In the genomic region with DNA sequence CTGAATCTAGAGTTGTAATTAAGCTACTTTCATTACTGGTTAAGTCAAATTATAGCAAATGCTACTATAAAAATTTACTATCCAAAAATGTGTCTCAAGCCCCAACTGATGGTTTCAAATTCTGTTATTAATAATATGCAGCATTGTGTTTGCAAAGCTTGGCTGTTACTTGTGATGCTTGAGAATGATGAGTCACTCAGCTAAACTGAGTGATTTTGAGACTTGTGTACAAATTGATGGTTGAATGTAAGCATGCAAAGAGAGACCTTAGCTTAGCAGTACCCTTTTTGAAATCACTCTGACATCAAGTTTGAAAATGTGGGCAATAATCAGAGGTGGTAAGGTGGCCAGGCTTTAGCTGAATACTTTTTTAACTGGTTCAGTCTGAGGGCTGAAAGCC, we compare ENCODE assay signal across 10 cellular contexts. TPM values are rescaled to one million over a fixed set of nuclear protein-coding genes. Genes with fewer than 3 reads are reported as not detected.
DNase-seq lines count a peak whose midpoint lies in the region; ATAC-seq and TF ChIP-seq lines count a peak whose summit lies in the region.
"Had no signal": no experiment of that assay in that cellular context is flagged by ENCODE, and none has a peak within 500 bp of the region (broad histone marks: within the 10 kb centered on the region; RNA-seq: fewer than 3 reads in every experiment).

No MANE protein-coding gene starts in this region.

- TF ChIP-seq CTCF in fibroblast of the aortic adventitia (IDR thresholded peaks at IDR 0.05; ENCODE audit: insufficient read depth, low read length) (no peak), suprapubic skin (IDR thresholded peaks at IDR 0.05) (no peak), esophagus muscularis mucosa (IDR thresholded peaks at IDR 0.05) (no peak)

- H3K27ac ChIP-seq in suprapubic skin: no peak overlapping the region
- H3K27ac ChIP-seq in esophagus muscularis mucosa (replicated peaks in 1 of 4): no peak overlapping the region
- no peak overlapping the region for H3K27ac ChIP-seq in aorta (ENCODE audit: low read depth in 1 of 2, low read length in 2 of 2)

- H3K9me3 ChIP-seq in suprapubic skin (no peaks in the 10 kb centered on the region), esophagus muscularis mucosa (no peaks in the 10 kb centered on the region), aorta (ENCODE audit: control insufficient read depth, low read length) (no peaks in the 10 kb centered on the region)

- H3K36me3 ChIP-seq in suprapubic skin (peaks cover 41% of the 10 kb centered on the region), esophagus muscularis mucosa (peaks cover 13 to 46% (median 26%) of the 10 kb centered on the region in 4 donors), aorta (ENCODE audit: control insufficient read depth in 1 of 2, insufficient read depth in 2 of 2, low read length in 1 of 2) (no peaks in the 10 kb centered on the region)

- no peak for TF ChIP-seq EP300 in suprapubic skin (IDR thresholded peaks at IDR 0.05)
- TF ChIP-seq EP300 in esophagus muscularis mucosa (IDR thresholded peaks at IDR 0.05): no peak

- DNase-seq in fibroblast of the aortic adventitia (ENCODE audit: low read depth) (peak; percentile 30), suprapubic skin (ENCODE audit: low spot score in 2 of 2) (no peak), esophagus muscularis mucosa (ENCODE audit: extremely low spot score) (no peak), NCI-H187 treated with DMSO at 0.1 percent for 48 hours (lab: John Stamatoyannopoulos, UW) (no peak), aorta (no peak)
- DNase-seq: NCI-H2171 treated with DMSO at 0.1 percent for 48 hours had no signal

- no peaks in the 10 kb centered on the region for H3K4me1 ChIP-seq in suprapubic skin
- no peaks in the 10 kb centered on the region for H3K4me1 ChIP-seq in esophagus muscularis mucosa
- H3K4me1 ChIP-seq in aorta (ENCODE audit: control insufficient read depth in 1 of 2, insufficient read depth in 2 of 2, low read length in 2 of 2): no peaks in the 10 kb centered on the region

- intact Hi-C loops in esophagus muscularis mucosa (cut with DNase I): no loop called here
- intact Hi-C loops in aorta (cut with DNase I): no loop called here

- ATAC-seq in GM18502 (IDR thresholded peaks at IDR 0.05; ENCODE audit: poor library complexity, unreplicated experiment) (peak; percentile 90), GM21526 (IDR thresholded peaks at IDR 0.05; ENCODE audit: low FRiP score, unreplicated experiment) (peak; percentile 76), HG03439 (IDR thresholded peaks at IDR 0.05; ENCODE audit: unreplicated experiment) (peak; percentile 93), aorta (ENCODE audit: low FRiP score) (no peak)
- ATAC-seq: sciatic nerve had no signal

- TF ChIP-seq POLR2A in suprapubic skin (IDR thresholded peaks at IDR 0.05) (no peak), esophagus muscularis mucosa (IDR thresholded peaks at IDR 0.05; ENCODE audit: low read depth) (no peak)

- no peaks in the 10 kb centered on the region for H3K27me3 ChIP-seq in suprapubic skin
- H3K27me3 ChIP-seq in esophagus muscularis mucosa: no peaks in the 10 kb centered on the region
- H3K27me3 ChIP-seq in aorta (ENCODE audit: control insufficient read depth in 1 of 2, insufficient read depth in 2 of 2, low read length in 1 of 2): no peaks in the 10 kb centered on the region

- H3K4me3 ChIP-seq in fibroblast of the aortic adventitia (ENCODE audit: low read depth, low read length) (no peak overlapping the region), suprapubic skin (no peak overlapping the region), esophagus muscularis mucosa (no peak overlapping the region), aorta (ENCODE audit: low read length in 2 of 2) (no peak overlapping the region)

RNA-seq across cellular contexts. Expression of a gene that starts 27.6 kb away (rescaled TPM):
- 53.0 and 292 TPM in 2 replicates for total RNA-seq in fibroblast of the aortic adventitia (ENCODE audit: low replicate concordance)
- total RNA-seq in suprapubic skin: 10 to 100 TPM; 33.4 to 53.8 (median 37.9) TPM
- 10 to 100 TPM; 42.2 to 56.1 (median 47.2) TPM for total RNA-seq in esophagus muscularis mucosa
- 10 to 100 TPM; 52.2 to 56.5 TPM for total RNA-seq in aorta
- 10 to 100 TPM; 13.3 to 28.0 TPM for polyA plus RNA-seq in aorta
